33 cellular contexts compared by ENCODE assay signal in the genomic region with DNA sequence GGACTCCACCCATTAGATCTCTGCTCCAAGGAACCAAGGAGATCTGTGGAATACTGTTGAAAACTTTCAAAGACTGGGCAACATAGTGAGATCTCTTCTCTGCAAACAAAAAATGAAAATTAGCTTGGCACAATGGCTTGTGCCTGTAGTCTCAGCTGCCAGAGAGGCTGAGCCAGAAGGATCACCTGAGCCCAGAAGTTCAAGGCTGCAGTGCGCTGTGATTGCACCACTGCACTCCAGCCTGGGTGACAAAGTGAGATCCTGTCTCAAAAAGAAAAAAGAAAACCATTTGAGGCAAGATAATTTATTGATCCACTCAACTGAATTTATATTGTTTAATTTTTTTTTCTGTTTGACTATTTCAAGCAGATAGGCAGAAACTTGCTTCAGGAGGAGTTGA. TPM values are rescaled to one million over a fixed set of nuclear protein-coding genes. Genes with fewer than 3 reads are reported as not detected.
"Had no signal": no experiment of that assay in that cellular context is flagged by ENCODE, and none has a peak within 500 bp of the region (broad histone marks: within the 10 kb centered on the region; RNA-seq: fewer than 3 reads in every experiment).

No MANE protein-coding gene starts in this region.

- H3K27ac ChIP-seq: ascending aorta, body of pancreas, brain microvascular endothelial cell, breast epithelium, cardiac muscle cell had no signal

- H3K4me1 ChIP-seq: ascending aorta, body of pancreas, breast epithelium had no signal

- H3K9me3 ChIP-seq: ascending aorta, body of pancreas, breast epithelium had no signal

- FAIRE-seq: astrocyte, bronchial epithelial cell had no signal

- DNase-seq: activated effector memory CD4-positive, alpha-beta T cell treated with anti-CD3 and anti-CD28 coated beads, Interleukin-2, amount 50 U/mL, for 16 hours; activated effector memory CD4-positive, alpha-beta T cell treated with Interleukin-2 at 50 U/mL for 16 hours; activated gamma-delta T cell; activated gamma-delta T cell treated with Interleukin-2 at 50 U/mL for 16 hours; activated naive CD4-positive, alpha-beta T cell; activated naive CD4-positive, alpha-beta T cell treated with anti-CD3 and anti-CD28 coated beads for 36 hours; activated naive CD4-positive, alpha-beta T cell treated with anti-CD3 and anti-CD28 coated beads, Interleukin-2, amount 10 ng/mL, durations not matched to agents 7 days and 5 days; activated naive CD4-positive, alpha-beta T cell treated with anti-CD3 and anti-CD28 coated beads, Interleukin-2, amount 50 U/mL, for 16 hours; activated naive CD4-positive, alpha-beta T cell treated with Interleukin-2 at 50 U/mL for 16 hours; activated naive CD8-positive, alpha-beta T cell treated with anti-CD3 and anti-CD28 coated beads for 36 hours; activated naive CD8-positive, alpha-beta T cell treated with anti-CD3 and anti-CD28 coated beads, Interleukin-2, amount 10 ng/mL, durations not matched to agents 7 days and 5 days; activated naive CD8-positive, alpha-beta T cell treated with anti-CD3 and anti-CD28 coated beads, Interleukin-2, amount 50 U/mL, for 24 hours; activated T-cell treated with anti-CD3 and anti-CD28 coated beads, Interleukin-2, amount 50 U/mL, for 1 hour; activated T-cell treated with anti-CD3 and anti-CD28 coated beads, Interleukin-2, amount 50 U/mL, for 24 hours; activated T-cell treated with anti-CD3 and anti-CD28 coated beads, Interleukin-2, amount 50 U/mL, for 4 hours; activated T-cell treated with anti-CD3 and anti-CD28 coated beads, Interleukin-2, amount 50 U/mL, for 48 hours; activated T-cell treated with anti-CD3 and anti-CD28 coated beads, Interleukin-2, amount 50 U/mL, for 72 hours; amniotic stem cell; amygdala; anterior cingulate cortex; aorta; body of pancreas; brain microvascular endothelial cell; caudate nucleus; central memory CD4-positive, alpha-beta T cell; cerebellar nuclear complex had no signal

- H3K27me3 ChIP-seq: ascending aorta, body of pancreas, brain microvascular endothelial cell, breast epithelium, cardiac muscle cell had no signal

- H3K4me3 ChIP-seq: ascending aorta, body of pancreas, breast epithelium, cardiac muscle cell had no signal

- H3K36me3 ChIP-seq: ascending aorta, brain microvascular endothelial cell, breast epithelium, cardiac muscle cell had no signal

- ATAC-seq: activated naive CD4-positive, alpha-beta T cell treated with anti-CD3 and anti-CD28 coated beads, Interleukin-2, amount 50 U/mL, for 72 hours; activated naive CD8-positive, alpha-beta T cell treated with anti-CD3 and anti-CD28 coated beads, Interleukin-2, amount 50 U/mL, for 24 hours; activated T-cell treated with anti-CD3 and anti-CD28 coated beads, Interleukin-2, amount 50 U/mL, for 4 hours; activated T-cell treated with anti-CD3 and anti-CD28 coated beads, Interleukin-2, amount 50 U/mL, for 72 hours; activated T-helper 17 cell treated with anti-CD3 and anti-CD28 coated beads, Interleukin-2, amount 50 U/mL, for 72 hours; body of pancreas had no signal

RNA-seq across cellular contexts. Expression of a gene that starts 54.8 kb away (rescaled TPM):
- total RNA-seq: activated T-cell treated with anti-CD3 and anti-CD28 coated beads, Interleukin-2, amount 50 U/mL, for 4 hours had no signal
- polyA plus RNA-seq: cardiac muscle cell had no signal
